In the genomic region with DNA sequence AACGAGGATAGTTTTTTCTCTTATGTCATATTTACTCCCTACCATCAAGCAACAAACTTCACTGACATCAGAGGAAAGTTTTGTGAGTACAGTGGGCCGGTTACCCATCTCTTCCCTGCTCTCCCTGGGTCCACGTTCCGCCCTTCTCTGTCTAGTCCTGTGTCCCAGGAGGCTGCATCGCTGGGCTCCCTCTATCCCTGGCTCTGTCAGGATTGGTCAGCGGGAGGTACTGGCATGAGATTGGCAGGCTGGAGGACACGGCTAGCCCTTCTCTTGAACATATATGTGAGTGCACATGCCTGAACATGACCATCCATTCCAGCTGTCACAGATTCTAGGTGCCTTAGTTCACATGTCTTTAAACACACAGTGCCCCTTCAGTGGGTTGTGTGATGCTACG, we compare ENCODE assay signal across 20 cellular contexts. TPM values are rescaled to one million over a fixed set of nuclear protein-coding genes. Genes with fewer than 3 reads are reported as not detected.
DNase-seq lines count a peak whose midpoint lies in the region; ATAC-seq, FAIRE-seq and TF ChIP-seq lines count a peak whose summit lies in the region.
"Had no signal": no experiment of that assay in that cellular context is flagged by ENCODE, and none has a peak within 500 bp of the region (broad histone marks: within the 10 kb centered on the region; RNA-seq: fewer than 3 reads in every experiment).

No MANE protein-coding gene starts in this region.

- no peaks in the 10 kb centered on the region for H3K4me1 Mint-ChIP-seq in endodermal cell
- no peaks in the 10 kb centered on the region for H3K4me1 Mint-ChIP-seq in activated CD4-positive, alpha-beta T cell treated with anti-CD3 and anti-CD28 coated beads for 36 hours
- H3K4me1 Mint-ChIP-seq: CD14-positive monocyte had no signal

- CTCF ChIA-PET in HepG2 (lab: Yijun Ruan, JAX; ENCODE audit: low intra/inter-chr PET ratio, low total read pairs) = no interaction called here
- CTCF ChIA-PET in activated CD4-positive, alpha-beta T cell treated with anti-CD3 and anti-CD28 coated beads for 36 hours (lab: Charles Lee) = interaction anchor here (0.6 to 0.9 kb wide), 3 partner anchors 8 to 213 kb away, joined by 3 to 4 read pairs (median 3); no protein-coding TSS in a partner anchor

- H3K79me2 ChIP-seq in HepG2 (ENCODE audit: insufficient read depth, low read length) = no peaks in the 10 kb centered on the region

- TF ChIP-seq RAD21 in HepG2 (CRISPR knock-in tag; IDR thresholded peaks at IDR 0.05) = no peak

- H3K36me3 Mint-ChIP-seq in endodermal cell (ENCODE audit: low read depth) = no peaks in the 10 kb centered on the region
- H3K36me3 Mint-ChIP-seq in activated CD4-positive, alpha-beta T cell treated with anti-CD3 and anti-CD28 coated beads for 36 hours (ENCODE audit: low read depth) = no peaks in the 10 kb centered on the region
- H3K36me3 Mint-ChIP-seq: CD14-positive monocyte, IgD-negative memory B cell had no signal

- no peak for TF ChIP-seq EP300 in HepG2 (IDR thresholded peaks at IDR 0.05; ENCODE audit: low read depth in 2 of 2, low read length in 2 of 2)
- TF ChIP-seq EP300 in HepG2 (CRISPR knock-in tag; IDR thresholded peaks at IDR 0.05; ENCODE audit: borderline replicate concordance) = no peak

- H3K4me1 ChIP-seq in HepG2 (ENCODE audit: insufficient read depth, low read length) = peaks cover 6% of the 10 kb centered on the region; the same call in 1 of the 2 replicates
- no peaks in the 10 kb centered on the region for H3K4me1 ChIP-seq in right lobe of liver
- no peaks in the 10 kb centered on the region for H3K4me1 ChIP-seq in endodermal cell (ENCODE audit: control insufficient read depth, insufficient read depth, low read length)
- H3K4me1 ChIP-seq in uterus = no peaks in the 10 kb centered on the region
- H3K4me1 ChIP-seq: BLaER1 had no signal

- H3K27me3 ChIP-seq in HepG2 (ENCODE audit: control insufficient read depth in 1 of 2, insufficient read depth in 2 of 2, low read length in 2 of 2) = no peaks in the 10 kb centered on the region
- no peaks in the 10 kb centered on the region for H3K27me3 ChIP-seq in right lobe of liver
- H3K27me3 ChIP-seq in endodermal cell (ENCODE audit: control insufficient read depth, insufficient read depth, low read length, poor library complexity, severe bottlenecking) = no peaks in the 10 kb centered on the region
- no peaks in the 10 kb centered on the region for H3K27me3 ChIP-seq in uterus
- H3K27me3 ChIP-seq: BLaER1 had no signal

- H3K4me3 Mint-ChIP-seq in endodermal cell = no peak overlapping the region
- H3K4me3 Mint-ChIP-seq in activated CD4-positive, alpha-beta T cell treated with anti-CD3 and anti-CD28 coated beads for 36 hours = no peak overlapping the region
- H3K4me3 Mint-ChIP-seq: CD14-positive monocyte; CD4-positive, alpha-beta memory T cell; IgD-negative memory B cell had no signal

- POLR2A ChIA-PET in HepG2 (lab: Yijun Ruan, JAX) = no interaction called here
- POLR2A ChIA-PET in activated CD4-positive, alpha-beta T cell treated with anti-CD3 and anti-CD28 coated beads for 36 hours (lab: Charles Lee) = no interaction called here

- no peak for TF ChIP-seq CTCF in HepG2 (CRISPR knock-in tag; IDR thresholded peaks at IDR 0.05)
- TF ChIP-seq CTCF in right lobe of liver (IDR thresholded peaks at IDR 0.05) = no peak
- no peak for TF ChIP-seq CTCF in endodermal cell (conservative IDR thresholded peaks at IDR 0.05)
- no peak for TF ChIP-seq CTCF in uterus (IDR thresholded peaks at IDR 0.05)

- peaks cover 17% of the 10 kb centered on the region for H3K9me3 Mint-ChIP-seq in endodermal cell
- H3K9me3 Mint-ChIP-seq in activated CD4-positive, alpha-beta T cell treated with anti-CD3 and anti-CD28 coated beads for 36 hours (ENCODE audit: low read depth) = peaks cover 13% of the 10 kb centered on the region

- H3K9me3 ChIP-seq in HepG2 (ENCODE audit: low read length) (no peaks in the 10 kb centered on the region), right lobe of liver (no peaks in the 10 kb centered on the region), endodermal cell (ENCODE audit: control insufficient read depth, low read length) (no peaks in the 10 kb centered on the region), uterus (peaks cover 0 to 3% of the 10 kb centered on the region in 2 donors)

- no peak overlapping the region for H3K27ac Mint-ChIP-seq in endodermal cell
- H3K27ac Mint-ChIP-seq in activated CD4-positive, alpha-beta T cell treated with anti-CD3 and anti-CD28 coated beads for 36 hours = no peak overlapping the region
- H3K27ac Mint-ChIP-seq: CD4-positive, alpha-beta memory T cell; IgD-negative memory B cell had no signal

- no peak overlapping the region for H2AFZ ChIP-seq in HepG2 (ENCODE audit: low read length)

- no TSS peak for BruUV-seq in HepG2 (replicated peaks; lab: Mats Ljungman, UMichigan)

- DNase-seq in HepG2 (ENCODE audit: low spot score) = no peak
- DNase-seq in right lobe of liver = no peak
- DNase-seq in endodermal cell = peak; percentile 33
- DNase-seq in posterior vena cava (ENCODE audit: low spot score) = peak; percentile 67
- DNase-seq in uterus = no peak
- DNase-seq in activated CD4-positive, alpha-beta T cell treated with anti-CD3 and anti-CD28 coated beads for 36 hours = no peak
- DNase-seq: 8988T; CD4-positive, alpha-beta memory T cell; DMS153; DMS79; GDM1; HCEC 1CT; KBM-7 had no signal

- H3K27ac ChIP-seq in HepG2 (ENCODE audit: extremely low read length, insufficient read depth, low read length) (no peak overlapping the region), right lobe of liver (no peak overlapping the region), endodermal cell (ENCODE audit: low read depth, low read length) (no peak overlapping the region), uterus (no peak overlapping the region)
- H3K27ac ChIP-seq: BLaER1, HL-60 had no signal

- H3K9ac ChIP-seq in HepG2 (ENCODE audit: insufficient read depth, low read depth, low read length) (no peak overlapping the region), endodermal cell (ENCODE audit: extremely low read depth, low read length, poor library complexity, severe bottlenecking) (no peak overlapping the region)
- H3K9ac ChIP-seq: BLaER1 had no signal

- TF ChIP-seq POLR2A in HepG2 (IDR thresholded peaks at IDR 0.05; ENCODE audit: insufficient read depth in 1 of 2, low read depth in 2 of 2, low read length in 2 of 2) (no peak), right lobe of liver (IDR thresholded peaks at IDR 0.05) (no peak), uterus (IDR thresholded peaks at IDR 0.05) (no peak)

- peaks cover 42% of the 10 kb centered on the region for H3K27me3 Mint-ChIP-seq in endodermal cell (ENCODE audit: insufficient read depth)
- peaks cover 41% of the 10 kb centered on the region for H3K27me3 Mint-ChIP-seq in activated CD4-positive, alpha-beta T cell treated with anti-CD3 and anti-CD28 coated beads for 36 hours

- in situ Hi-C loops in HepG2 (cut with HindIII; ENCODE audit: extremely low pct_ligation_motif_present, low pct_unique_long_range_greater_than_20kb) = no loop called here

- H3K4me3 ChIP-seq in HepG2 (replicated peaks in 1 of 3; ENCODE audit: insufficient read depth in 1 of 3, low read depth in 2 of 3, low read length in 3 of 3) (no peak overlapping the region), right lobe of liver (no peak overlapping the region), endodermal cell (ENCODE audit: low read length) (no peak overlapping the region), uterus (no peak overlapping the region)
- H3K4me3 ChIP-seq: BLaER1 had no signal

- WGBS in HepG2 (ENCODE audit: low lambda C conversion rate) = 39% methylated on average over 8 of the region's 8 CpGs
- WGBS in right lobe of liver (ENCODE audit: insufficient coverage, low coverage, low lambda C conversion rate, missing lambda C conversion rate) = 46% methylated on average over 7 of the region's 8 CpGs
- 82 to 86% methylated on average over 7 to 8 of the region's 8 CpGs for WGBS in endodermal cell (ENCODE audit: insufficient coverage in 1 of 2, insufficient read length in 1 of 2), 2 experiments

- peak; percentile 53 for ATAC-seq in HepG2
- no peak for ATAC-seq in right lobe of liver
- ATAC-seq in HG03039 (IDR thresholded peaks at IDR 0.05; ENCODE audit: unreplicated experiment) = no peak
- ATAC-seq in activated CD4-positive, alpha-beta T cell treated with anti-CD3 and anti-CD28 coated beads for 36 hours = no peak

- FAIRE-seq in HepG2 (lab: Jason Lieb, UNC) = no peak
- FAIRE-seq: GM12892, GM18507 had no signal

- no peaks in the 10 kb centered on the region for H4K20me1 ChIP-seq in HepG2 (ENCODE audit: insufficient read depth, low read length)
- H4K20me1 ChIP-seq: BLaER1 had no signal

- no peaks in the 10 kb centered on the region for H3K36me3 ChIP-seq in HepG2 (replicated peaks in 1 of 2; ENCODE audit: control insufficient read depth in 1 of 2, insufficient read depth in 2 of 2, low read length in 2 of 2)
- H3K36me3 ChIP-seq in right lobe of liver = no peaks in the 10 kb centered on the region
- H3K36me3 ChIP-seq in endodermal cell (ENCODE audit: control insufficient read depth, insufficient read depth, low read length) = no peaks in the 10 kb centered on the region
- H3K36me3 ChIP-seq in uterus = no peaks in the 10 kb centered on the region
- H3K36me3 ChIP-seq: BLaER1 had no signal

- H3K4me2 ChIP-seq in HepG2 (ENCODE audit: low read depth, low read length) = no peak overlapping the region
- H3K4me2 ChIP-seq: BLaER1 had no signal

- intact Hi-C loops in HepG2 (cut with micrococcal nuclease; ENCODE audit: unreplicated experiment) = no loop called here
- intact Hi-C loops in right lobe of liver (cut with DNase I) = no loop called here
- intact Hi-C loops in posterior vena cava (cut with DNase I) = no loop called here
- intact Hi-C loops in uterus (cut with DNase I; ENCODE audit: low total_unique reads) = no loop called here
- intact Hi-C loops in activated CD4-positive, alpha-beta T cell treated with anti-CD3 and anti-CD28 coated beads for 36 hours (cut with DNase I, micrococcal nuclease) = no loop called here

RNA-seq across cellular contexts. Expression of gene TMEM181, which starts 30.3 kb away (rescaled TPM):
- 42.1 and 59.1 TPM in 2 replicates for total RNA-seq in HepG2 (2016; rRNA removed; fragmentation: Illumina TruSeq; extraction: Trizol)
- total RNA-seq in HepG2 (2016; cell fraction: cytosol; rRNA removed; fragmentation: Illumina TruSeq; extraction: Trizol; ENCODE audit: low read depth) = 32.4 and 35.6 TPM in 2 replicates
- total RNA-seq in HepG2 (2016; cell fraction: insoluble cytoplasmic fraction; rRNA removed; fragmentation: Illumina TruSeq; extraction: Trizol) = 41.0 and 60.9 TPM in 2 replicates
- 29.2 and 32.9 TPM in 2 replicates for total RNA-seq in HepG2 (2016; cell fraction: membrane; rRNA removed; fragmentation: Illumina TruSeq; extraction: Trizol)
- total RNA-seq in HepG2 (2016; cell fraction: nucleus; rRNA removed; fragmentation: Illumina TruSeq; extraction: Trizol) = 66.4 and 75.5 TPM in 2 replicates
- polyA plus RNA-seq in HepG2 (2011; rRNA removed) = 105 and 108 TPM in 2 replicates
- 53.2 and 89.4 TPM in 2 replicates for polyA plus RNA-seq in HepG2 (2011; cell fraction: cytosol; rRNA removed)
- polyA plus RNA-seq in HepG2 (2011; cell fraction: nucleus; rRNA removed) = 65.7 and 85.9 TPM in 2 replicates
- polyA plus RNA-seq in HepG2 (2012) = 99.1 and 106 TPM in 2 replicates
- polyA plus RNA-seq in HepG2 (2016; cell fraction: cytosol; fragmentation: Illumina TruSeq; extraction: Trizol; ENCODE audit: low read depth) = 2.2 and 2.6 TPM in 2 replicates
- polyA plus RNA-seq in HepG2 (2016; cell fraction: insoluble cytoplasmic fraction; fragmentation: Illumina TruSeq; extraction: Trizol; ENCODE audit: low read depth) = 31.8 and 32.9 TPM in 2 replicates
- polyA plus RNA-seq in HepG2 (2016; cell fraction: membrane; fragmentation: Illumina TruSeq; extraction: Trizol; ENCODE audit: low read depth) = 8.5 and 9.3 TPM in 2 replicates
- polyA plus RNA-seq in HepG2 (2016; cell fraction: nucleus; fragmentation: Illumina TruSeq; extraction: Trizol; ENCODE audit: insufficient read depth, low read depth) = 140 and 144 TPM in 2 replicates
- 13.5 and 115 TPM in 2 replicates for polyA minus RNA-seq in HepG2 (2011; rRNA and poly(A)+ RNA removed; ENCODE audit: low replicate concordance)
- 82.7 and 108 TPM in 2 replicates for polyA minus RNA-seq in HepG2 (2011; cell fraction: cytosol; rRNA and poly(A)+ RNA removed)
- 78.4 and 93.9 TPM in 2 replicates for polyA minus RNA-seq in HepG2 (2011; cell fraction: nucleus; rRNA and poly(A)+ RNA removed)
- 10 to 100 TPM; 11.3 to 14.0 (median 12.5) TPM for total RNA-seq in right lobe of liver
- total RNA-seq in endodermal cell = 10 to 100 TPM; 21.2 to 21.8 TPM
- polyA plus RNA-seq in endodermal cell (2013, experiment 1 of 2) = 20.7 TPM
- 18.7 TPM for polyA plus RNA-seq in endodermal cell (2013, experiment 2 of 2)
- 10 to 100 TPM; 24.1 to 30.4 TPM for total RNA-seq in posterior vena cava
- 10 to 100 TPM; 17.6 to 36.6 (median 28.8) TPM for total RNA-seq in uterus
- 1 to 10 TPM; 8.3 to 9.9 TPM for total RNA-seq in activated CD4-positive, alpha-beta T cell treated with anti-CD3 and anti-CD28 coated beads for 36 hours

Comparison
In these comparisons a context has a peak if more than half of its experiments do, and no peak if none do; other contexts are left out.
1. DNase-seq: peak in endodermal cell (single experiment) and posterior vena cava (single experiment); none in HepG2 (single experiment), right lobe of liver (0 of 3), uterus (0 of 2) and activated CD4-positive, alpha-beta T cell treated with anti-CD3 and anti-CD28 coated beads for 36 hours (single experiment).